Comparison of ENCODE assay signal across 15 cellular contexts in genomic region chrX:35696760-35697234, GRCh38.
"Had no signal": no experiment of that assay in that cellular context is flagged by ENCODE, and none has a peak within 500 bp of the region (broad histone marks: within the 10 kb centered on the region; RNA-seq: fewer than 3 reads in every experiment).

No MANE protein-coding gene starts in this region.

- H3K4me3 Mint-ChIP-seq: activated naive CD4-positive, alpha-beta T cell treated with anti-CD3 and anti-CD28 coated beads, Interleukin-2, amount 10 ng/mL, durations not matched to agents 7 days and 5 days; activated naive CD8-positive, alpha-beta T cell treated with anti-CD3 and anti-CD28 coated beads, Interleukin-2, amount 50 U/mL, for 24 hours; activated T-cell treated with anti-CD3 and anti-CD28 coated beads, Interleukin-2, amount 50 U/mL, for 4 hours; stimulated activated naive B cell treated with anti-CD40 and anti-IgM and Interleukin-4, amounts not matched to agents 10 μg/mL and 1 μg/mL and 100 μg/mL, for 72 hours had no signal

- H3K27ac Mint-ChIP-seq: activated naive CD4-positive, alpha-beta T cell treated with anti-CD3 and anti-CD28 coated beads, Interleukin-2, amount 10 ng/mL, durations not matched to agents 7 days and 5 days; activated naive CD8-positive, alpha-beta T cell treated with anti-CD3 and anti-CD28 coated beads, Interleukin-2, amount 50 U/mL, for 24 hours; stimulated activated naive B cell treated with anti-CD40 and anti-IgM and Interleukin-4, amounts not matched to agents 10 μg/mL and 1 μg/mL and 100 μg/mL, for 72 hours had no signal

- ATAC-seq: activated naive CD8-positive, alpha-beta T cell treated with anti-CD3 and anti-CD28 coated beads, Interleukin-2, amount 50 U/mL, for 24 hours; activated T-cell treated with anti-CD3 and anti-CD28 coated beads, Interleukin-2, amount 50 U/mL, for 4 hours; left lobe of liver; stimulated activated naive B cell treated with anti-CD40 and anti-IgM and Interleukin-4, amounts not matched to agents 10 μg/mL and 1 μg/mL and 100 μg/mL, for 72 hours had no signal

- H3K36me3 Mint-ChIP-seq: activated naive CD4-positive, alpha-beta T cell treated with anti-CD3 and anti-CD28 coated beads, Interleukin-2, amount 10 ng/mL, durations not matched to agents 7 days and 5 days; stimulated activated naive B cell treated with anti-CD40 and anti-IgM and Interleukin-4, amounts not matched to agents 10 μg/mL and 1 μg/mL and 100 μg/mL, for 72 hours had no signal

- H3K27me3 Mint-ChIP-seq: activated naive CD4-positive, alpha-beta T cell treated with anti-CD3 and anti-CD28 coated beads, Interleukin-2, amount 10 ng/mL, durations not matched to agents 7 days and 5 days; activated naive CD8-positive, alpha-beta T cell treated with anti-CD3 and anti-CD28 coated beads, Interleukin-2, amount 50 U/mL, for 24 hours; stimulated activated naive B cell treated with anti-CD40 and anti-IgM and Interleukin-4, amounts not matched to agents 10 μg/mL and 1 μg/mL and 100 μg/mL, for 72 hours had no signal

- H3K9me3 Mint-ChIP-seq: activated naive CD4-positive, alpha-beta T cell treated with anti-CD3 and anti-CD28 coated beads, Interleukin-2, amount 10 ng/mL, durations not matched to agents 7 days and 5 days; activated naive CD8-positive, alpha-beta T cell treated with anti-CD3 and anti-CD28 coated beads, Interleukin-2, amount 50 U/mL, for 24 hours; activated T-cell treated with anti-CD3 and anti-CD28 coated beads, Interleukin-2, amount 50 U/mL, for 4 hours had no signal

- DNase-seq: activated CD4-positive, alpha-beta T cell treated with anti-CD3 and anti-CD28 coated beads, Interleukin-2, amount 50 U/mL, for 1 hour; activated CD4-positive, CD25-positive, alpha-beta regulatory T cell treated with anti-CD3 and anti-CD28 coated beads, Interleukin-2, amount 50 U/mL, for 72 hours; activated CD8-positive, alpha-beta memory T cell treated with anti-CD3 and anti-CD28 coated beads, Interleukin-2, amount 50 U/mL, for 4 hours; activated effector memory CD4-positive, alpha-beta T cell treated with Interleukin-2 at 50 U/mL for 16 hours; activated naive CD4-positive, alpha-beta T cell treated with anti-CD3 and anti-CD28 coated beads, Interleukin-2, amount 10 ng/mL, durations not matched to agents 7 days and 5 days; activated naive CD8-positive, alpha-beta T cell treated with anti-CD3 and anti-CD28 coated beads, Interleukin-2, amount 50 U/mL, for 24 hours; activated T-cell treated with anti-CD3 and anti-CD28 coated beads, Interleukin-2, amount 50 U/mL, for 4 hours; aorta; cerebellar nuclear complex; cortex of kidney; erythroblast; foreskin melanocyte; occipital lobe; stimulated activated naive B cell treated with anti-CD40 and anti-IgM and Interleukin-4, amounts not matched to agents 10 μg/mL and 1 μg/mL and 100 μg/mL, for 72 hours had no signal

- H3K4me1 Mint-ChIP-seq: activated naive CD4-positive, alpha-beta T cell treated with anti-CD3 and anti-CD28 coated beads, Interleukin-2, amount 10 ng/mL, durations not matched to agents 7 days and 5 days; activated naive CD8-positive, alpha-beta T cell treated with anti-CD3 and anti-CD28 coated beads, Interleukin-2, amount 50 U/mL, for 24 hours; stimulated activated naive B cell treated with anti-CD40 and anti-IgM and Interleukin-4, amounts not matched to agents 10 μg/mL and 1 μg/mL and 100 μg/mL, for 72 hours had no signal
